1 cellular context compared by ENCODE assay signal in the genomic region with DNA sequence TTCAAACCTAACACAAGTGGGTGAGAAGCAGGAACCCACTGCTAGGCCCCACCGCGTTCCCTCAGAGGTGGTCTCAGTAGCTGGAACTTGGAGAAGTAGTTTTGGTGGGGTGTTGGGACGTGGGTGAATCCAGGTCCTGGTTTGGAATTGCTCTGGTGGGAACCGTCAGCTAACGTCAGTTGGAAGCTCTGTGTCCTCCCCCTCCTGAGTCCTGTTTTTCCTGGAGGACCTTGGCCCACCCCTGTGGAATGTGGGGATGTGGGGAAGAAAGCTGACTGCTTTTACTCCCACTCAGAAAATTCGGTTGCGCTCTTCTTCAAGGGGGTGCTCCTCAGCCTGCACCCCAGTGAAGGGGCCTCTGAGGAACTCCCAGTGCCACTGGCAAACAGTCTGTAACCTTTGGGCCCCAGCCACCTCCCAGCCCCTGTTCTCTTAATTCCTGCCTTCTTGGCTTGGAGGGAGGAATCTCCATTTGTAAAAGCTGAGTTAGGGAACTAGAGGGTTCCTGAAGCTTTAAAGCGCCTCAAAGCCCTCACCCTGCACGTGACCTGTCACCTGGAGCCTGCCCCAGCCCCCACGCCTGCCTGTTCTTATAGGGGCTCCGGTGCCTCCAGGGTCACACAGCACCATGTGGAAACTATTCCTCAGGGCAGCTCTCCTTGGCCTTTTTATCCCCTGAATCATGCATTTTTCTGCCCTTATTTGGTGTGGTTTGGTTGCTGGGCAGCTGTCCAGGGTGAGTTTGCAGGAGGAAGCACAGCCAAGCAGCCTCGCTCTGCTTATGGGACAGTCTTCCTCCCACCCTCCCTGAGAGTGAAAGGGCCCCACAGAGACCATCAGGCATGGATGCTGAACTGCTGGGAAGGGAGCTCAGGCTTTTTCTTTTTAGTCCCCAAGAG.
A peak's percentile ranks its signal among the peaks of the same experiment; 100 is the strongest.
TF ChIP-seq lines count a peak whose summit lies in the region.

No MANE protein-coding gene starts in this region.

TF ChIP-seq in HEK293, 187 proteins besides CTCF, POLR2A, EP300 and RAD21 (continued from another document and continues in another):
- TF ChIP-seq PRDM2 (tag by site-specific recombination; IDR thresholded peaks at IDR 0.05; ENCODE audit: borderline replicate concordance) (no peak), WT1 (tag by site-specific recombination; IDR thresholded peaks at IDR 0.05) (no peak), ZNF692 (tag by site-specific recombination; IDR thresholded peaks at IDR 0.05) (peak; percentile 81), ZNF600 (tag by site-specific recombination; IDR thresholded peaks at IDR 0.05) (peak; percentile 54; the same call in 1 of the 2 replicates), REST (tag by site-specific recombination; IDR thresholded peaks at IDR 0.05) (peak; percentile 91), ZBTB17 (tag by site-specific recombination; IDR thresholded peaks at IDR 0.05) (no peak), ZNF549 (tag by site-specific recombination; IDR thresholded peaks at IDR 0.05) (no peak), ZFP41 (tag by site-specific recombination; IDR thresholded peaks at IDR 0.05; ENCODE audit: borderline replicate concordance) (no peak), ZNF350 (tag by site-specific recombination; IDR thresholded peaks at IDR 0.05) (no peak), OVOL3 (tag by site-specific recombination; IDR thresholded peaks at IDR 0.05) (no peak), ZNF248 (tag by site-specific recombination; IDR thresholded peaks at IDR 0.05) (no peak), SP2 (tag by site-specific recombination; IDR thresholded peaks at IDR 0.05) (no peak), ZNF274 (IDR thresholded peaks at IDR 0.05; ENCODE audit: low read length) (no peak), ZNF274 (tag by site-specific recombination; IDR thresholded peaks at IDR 0.05; ENCODE audit: borderline replicate concordance) (no peak), ZNF16 (tag by site-specific recombination; IDR thresholded peaks at IDR 0.05; ENCODE audit: low read depth) (no peak), MEIS1 (CRISPR knock-in tag; IDR thresholded peaks at IDR 0.05; ENCODE audit: borderline replicate concordance) (no peak), BCL11A (tag by site-specific recombination; IDR thresholded peaks at IDR 0.05; ENCODE audit: low read depth) (no peak), ZNF2 (tag by site-specific recombination; IDR thresholded peaks at IDR 0.05) (no peak), ZNF175 (tag by site-specific recombination; IDR thresholded peaks at IDR 0.05) (no peak), ZNF560 (tag by site-specific recombination; IDR thresholded peaks at IDR 0.05; ENCODE audit: borderline replicate concordance) (no peak), ZNF114 (tag by site-specific recombination; IDR thresholded peaks at IDR 0.05) (no peak), ZFP69B (tag by site-specific recombination; IDR thresholded peaks at IDR 0.05) (peak; percentile 77), ZNF704 (tag by site-specific recombination; IDR thresholded peaks at IDR 0.05) (no peak), ZNF585B (tag by site-specific recombination; IDR thresholded peaks at IDR 0.05) (peak; percentile 40; the same call in 1 of the 2 replicates), ZSCAN30 (tag by site-specific recombination; IDR thresholded peaks at IDR 0.05) (no peak), ZNF830 (tag by site-specific recombination; IDR thresholded peaks at IDR 0.05; ENCODE audit: low read depth) (no peak), ZNF211 (tag by site-specific recombination; IDR thresholded peaks at IDR 0.05; ENCODE audit: low read depth) (no peak), ZSCAN18 (tag by site-specific recombination; IDR thresholded peaks at IDR 0.05) (no peak)
- TF ChIP-seq, protein P1, sequence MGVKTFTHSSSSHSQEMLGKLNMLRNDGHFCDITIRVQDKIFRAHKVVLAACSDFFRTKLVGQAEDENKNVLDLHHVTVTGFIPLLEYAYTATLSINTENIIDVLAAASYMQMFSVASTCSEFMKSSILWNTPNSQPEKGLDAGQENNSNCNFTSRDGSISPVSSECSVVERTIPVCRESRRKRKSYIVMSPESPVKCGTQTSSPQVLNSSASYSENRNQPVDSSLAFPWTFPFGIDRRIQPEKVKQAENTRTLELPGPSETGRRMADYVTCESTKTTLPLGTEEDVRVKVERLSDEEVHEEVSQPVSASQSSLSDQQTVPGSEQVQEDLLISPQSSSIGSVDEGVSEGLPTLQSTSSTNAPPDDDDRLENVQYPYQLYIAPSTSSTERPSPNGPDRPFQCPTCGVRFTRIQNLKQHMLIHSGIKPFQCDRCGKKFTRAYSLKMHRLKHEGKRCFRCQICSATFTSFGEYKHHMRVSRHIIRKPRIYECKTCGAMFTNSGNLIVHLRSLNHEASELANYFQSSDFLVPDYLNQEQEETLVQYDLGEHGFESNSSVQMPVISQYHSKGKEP (tag by site-specific recombination; IDR thresholded peaks at IDR 0.05), result no peak
- TF ChIP-seq, protein P2, sequence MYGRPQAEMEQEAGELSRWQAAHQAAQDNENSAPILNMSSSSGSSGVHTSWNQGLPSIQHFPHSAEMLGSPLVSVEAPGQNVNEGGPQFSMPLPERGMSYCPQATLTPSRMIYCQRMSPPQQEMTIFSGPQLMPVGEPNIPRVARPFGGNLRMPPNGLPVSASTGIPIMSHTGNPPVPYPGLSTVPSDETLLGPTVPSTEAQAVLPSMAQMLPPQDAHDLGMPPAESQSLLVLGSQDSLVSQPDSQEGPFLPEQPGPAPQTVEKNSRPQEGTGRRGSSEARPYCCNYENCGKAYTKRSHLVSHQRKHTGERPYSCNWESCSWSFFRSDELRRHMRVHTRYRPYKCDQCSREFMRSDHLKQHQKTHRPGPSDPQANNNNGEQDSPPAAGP (tag by site-specific recombination; IDR thresholded peaks at IDR 0.05), result no peak
- TF ChIP-seq, protein P3, sequence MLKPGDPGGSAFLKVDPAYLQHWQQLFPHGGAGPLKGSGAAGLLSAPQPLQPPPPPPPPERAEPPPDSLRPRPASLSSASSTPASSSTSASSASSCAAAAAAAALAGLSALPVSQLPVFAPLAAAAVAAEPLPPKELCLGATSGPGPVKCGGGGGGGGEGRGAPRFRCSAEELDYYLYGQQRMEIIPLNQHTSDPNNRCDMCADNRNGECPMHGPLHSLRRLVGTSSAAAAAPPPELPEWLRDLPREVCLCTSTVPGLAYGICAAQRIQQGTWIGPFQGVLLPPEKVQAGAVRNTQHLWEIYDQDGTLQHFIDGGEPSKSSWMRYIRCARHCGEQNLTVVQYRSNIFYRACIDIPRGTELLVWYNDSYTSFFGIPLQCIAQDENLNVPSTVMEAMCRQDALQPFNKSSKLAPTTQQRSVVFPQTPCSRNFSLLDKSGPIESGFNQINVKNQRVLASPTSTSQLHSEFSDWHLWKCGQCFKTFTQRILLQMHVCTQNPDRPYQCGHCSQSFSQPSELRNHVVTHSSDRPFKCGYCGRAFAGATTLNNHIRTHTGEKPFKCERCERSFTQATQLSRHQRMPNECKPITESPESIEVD (tag by site-specific recombination; IDR thresholded peaks at IDR 0.05), result no peak
- TF ChIP-seq, protein P4, sequence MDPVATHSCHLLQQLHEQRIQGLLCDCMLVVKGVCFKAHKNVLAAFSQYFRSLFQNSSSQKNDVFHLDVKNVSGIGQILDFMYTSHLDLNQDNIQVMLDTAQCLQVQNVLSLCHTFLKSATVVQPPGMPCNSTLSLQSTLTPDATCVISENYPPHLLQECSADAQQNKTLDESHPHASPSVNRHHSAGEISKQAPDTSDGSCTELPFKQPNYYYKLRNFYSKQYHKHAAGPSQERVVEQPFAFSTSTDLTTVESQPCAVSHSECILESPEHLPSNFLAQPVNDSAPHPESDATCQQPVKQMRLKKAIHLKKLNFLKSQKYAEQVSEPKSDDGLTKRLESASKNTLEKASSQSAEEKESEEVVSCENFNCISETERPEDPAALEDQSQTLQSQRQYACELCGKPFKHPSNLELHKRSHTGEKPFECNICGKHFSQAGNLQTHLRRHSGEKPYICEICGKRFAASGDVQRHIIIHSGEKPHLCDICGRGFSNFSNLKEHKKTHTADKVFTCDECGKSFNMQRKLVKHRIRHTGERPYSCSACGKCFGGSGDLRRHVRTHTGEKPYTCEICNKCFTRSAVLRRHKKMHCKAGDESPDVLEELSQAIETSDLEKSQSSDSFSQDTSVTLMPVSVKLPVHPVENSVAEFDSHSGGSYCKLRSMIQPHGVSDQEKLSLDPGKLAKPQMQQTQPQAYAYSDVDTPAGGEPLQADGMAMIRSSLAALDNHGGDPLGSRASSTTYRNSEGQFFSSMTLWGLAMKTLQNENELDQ (tag by site-specific recombination; IDR thresholded peaks at IDR 0.05; ENCODE audit: low read depth), result no peak
